In the genomic region with DNA sequence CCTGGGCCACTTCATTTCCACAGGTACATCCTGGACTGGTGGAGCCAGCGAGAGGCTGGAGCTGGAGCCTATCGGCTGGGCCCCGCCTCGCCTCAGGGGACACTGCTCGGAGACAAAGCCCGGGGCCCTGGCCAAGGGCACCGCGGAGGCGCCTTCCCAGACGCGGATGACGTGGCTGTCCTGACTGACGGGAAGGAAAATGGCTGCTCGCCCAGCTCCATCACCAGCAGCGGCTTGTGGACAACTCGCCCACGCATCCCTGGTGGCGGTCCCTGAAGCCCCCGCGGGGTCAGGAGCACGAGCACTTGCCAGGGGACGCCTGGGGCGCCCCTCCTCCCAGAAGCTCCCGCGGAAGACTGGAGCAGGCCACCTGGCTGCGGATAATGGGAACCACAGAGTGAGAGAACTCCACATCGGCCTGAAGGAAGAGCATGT, we compare ENCODE assay signal across 1 cellular context.
TF ChIP-seq lines count a peak whose summit lies in the region.

No MANE protein-coding gene starts in this region.

TF ChIP-seq in GM23338, 12 proteins besides CTCF, POLR2A, EP300 and RAD21 (continued from another document):
- TF ChIP-seq ZNF462 (CRISPR knock-in tag; IDR thresholded peaks at IDR 0.05) (no peak), REST (IDR thresholded peaks at IDR 0.05; ENCODE audit: unreplicated experiment) (no peak), ETS1 (IDR thresholded peaks at IDR 0.05) (no peak), EZH2 (IDR thresholded peaks at IDR 0.05; ENCODE audit: low read depth, unreplicated experiment) (no peak), JUNB (IDR thresholded peaks at IDR 0.05; ENCODE audit: unreplicated experiment) (no peak), EZH2phosphoT487 (IDR thresholded peaks at IDR 0.05; ENCODE audit: unreplicated experiment) (no peak), NANOG (IDR thresholded peaks at IDR 0.05; ENCODE audit: borderline replicate concordance) (no peak)
TF ChIP-seq in GM23338: peak in this region for 0.
